9 cellular contexts compared by ENCODE assay signal in the genomic region with DNA sequence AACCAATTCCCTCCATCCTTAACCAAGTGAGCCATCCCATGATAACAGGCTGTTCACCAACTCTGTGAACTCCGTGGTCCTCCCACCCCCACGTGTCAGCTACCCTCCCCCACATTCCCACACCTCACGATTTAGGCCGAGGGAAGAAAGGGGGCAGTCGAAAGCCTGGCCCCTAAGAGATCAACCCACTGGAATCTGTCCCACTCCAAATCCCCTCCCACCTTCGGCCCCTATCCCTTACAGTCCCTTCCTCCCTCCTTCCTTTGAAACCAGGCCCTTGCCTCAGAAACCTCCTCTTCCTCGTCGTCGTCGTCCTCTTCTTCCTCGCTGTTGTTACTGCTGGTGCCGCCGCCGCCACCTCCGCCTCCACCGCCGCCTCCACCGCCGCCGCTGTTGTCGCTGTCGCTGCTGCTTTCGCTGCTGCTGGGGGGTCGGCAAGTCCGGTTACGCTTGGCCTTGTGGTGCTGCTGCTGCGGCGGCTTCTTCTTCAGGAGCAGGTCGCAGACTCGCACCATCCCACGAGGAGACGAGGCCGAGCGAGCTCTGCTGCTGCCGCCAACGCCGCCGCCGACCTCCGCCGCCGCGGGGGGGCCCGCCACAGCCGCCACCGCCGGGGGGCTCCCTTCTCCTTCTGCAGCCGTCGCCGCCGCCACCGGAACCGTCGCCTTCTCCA. TPM values are rescaled to one million over a fixed set of nuclear protein-coding genes. Genes with fewer than 3 reads are reported as not detected.
DNase-seq lines count a peak whose midpoint lies in the region; ATAC-seq, FAIRE-seq and TF ChIP-seq lines count a peak whose summit lies in the region.
"Had no signal": no experiment of that assay in that cellular context is flagged by ENCODE, and none has a peak within 500 bp of the region (broad histone marks: within the 10 kb centered on the region; RNA-seq: fewer than 3 reads in every experiment).

No MANE protein-coding gene starts in this region.

- no peaks in the 10 kb centered on the region for H3K27me3 ChIP-seq in pancreas

- H3K4me1 ChIP-seq in pancreas: peaks cover 9 to 46% (median 27%) of the 10 kb centered on the region in 3 donors

- H3K9me3 ChIP-seq in pancreas: no peaks in the 10 kb centered on the region

- no peaks in the 10 kb centered on the region for H3K9me3 Mint-ChIP-seq in stimulated activated naive CD8-positive, alpha-beta T cell treated with anti-CD3 and anti-CD28 coated beads, Interleukin-15, Interleukin-2, amounts not matched to agents 100 ng/mL and 50 ng/mL, for 24 hours
- H3K9me3 Mint-ChIP-seq in activated T-helper 17 cell treated with anti-CD3 and anti-CD28 coated beads, Interleukin-2, amount 50 U/mL, for 72 hours: no peaks in the 10 kb centered on the region
- peaks cover 14% of the 10 kb centered on the region for H3K9me3 Mint-ChIP-seq in glutamatergic neuron (ENCODE audit: unreplicated experiment)

- peak overlapping the region; percentile 98 for H3K4me3 Mint-ChIP-seq in stimulated activated naive CD8-positive, alpha-beta T cell treated with anti-CD3 and anti-CD28 coated beads, Interleukin-15, Interleukin-2, amounts not matched to agents 100 ng/mL and 50 ng/mL, for 24 hours
- peak overlapping the region; percentile 99 for H3K4me3 Mint-ChIP-seq in activated T-helper 17 cell treated with anti-CD3 and anti-CD28 coated beads, Interleukin-2, amount 50 U/mL, for 72 hours
- peak overlapping the region; percentile 97 for H3K4me3 Mint-ChIP-seq in glutamatergic neuron (ENCODE audit: unreplicated experiment)

- H3K27ac ChIP-seq in pancreas: peak overlapping the region; percentile 94 to 99 (median 98)

- intact Hi-C loops in pancreas (cut with DNase I): loop anchor here in 1 of 3 donors (10.0 kb wide), 1 partner anchor 143 kb away; no protein-coding TSS in a partner anchor

- no peak for TF ChIP-seq CTCF in glutamatergic neuron (IDR thresholded peaks at IDR 0.05; ENCODE audit: partially characterized antibody, unreplicated experiment)
- TF ChIP-seq CTCF in pancreas (IDR thresholded peaks at IDR 0.05): no peak

- ATAC-seq in stimulated activated naive CD8-positive, alpha-beta T cell treated with anti-CD3 and anti-CD28 coated beads, Interleukin-15, Interleukin-2, amounts not matched to agents 100 U/mL and 50 U/mL, for 24 hours: no peak
- peak; percentile 2 for ATAC-seq in activated T-helper 17 cell treated with anti-CD3 and anti-CD28 coated beads, Interleukin-2, amount 50 U/mL, for 72 hours (replicated peaks)
- peak; percentile 3 to 58 (median 43) for ATAC-seq in pancreas

- no peak for FAIRE-seq in pancreas (lab: Jason Lieb, UNC)
- FAIRE-seq: TTC549 had no signal

- peaks cover 73% of the 10 kb centered on the region for H3K4me1 Mint-ChIP-seq in stimulated activated naive CD8-positive, alpha-beta T cell treated with anti-CD3 and anti-CD28 coated beads, Interleukin-15, Interleukin-2, amounts not matched to agents 100 ng/mL and 50 ng/mL, for 24 hours (ENCODE audit: low read depth)
- H3K4me1 Mint-ChIP-seq in activated T-helper 17 cell treated with anti-CD3 and anti-CD28 coated beads, Interleukin-2, amount 50 U/mL, for 72 hours: peaks cover 11% of the 10 kb centered on the region
- peaks cover 12% of the 10 kb centered on the region for H3K4me1 Mint-ChIP-seq in glutamatergic neuron (ENCODE audit: low read depth, unreplicated experiment)

- no peaks in the 10 kb centered on the region for H3K36me3 ChIP-seq in pancreas

- DNase-seq in stimulated activated naive CD8-positive, alpha-beta T cell treated with anti-CD3 and anti-CD28 coated beads, Interleukin-15, Interleukin-2, amounts not matched to agents 100 U/mL and 50 U/mL, for 24 hours: no peak
- peak; percentile 57 for DNase-seq in GOT3 (lab: John Stamatoyannopoulos, UW)
- peak; percentile 27 for DNase-seq in LHCN-M2 (ENCODE audit: low read depth)
- no peak for DNase-seq in glutamatergic neuron
- peak in 2 of 6 donors; percentile 23 to 36 for DNase-seq in pancreas
- no peak for DNase-seq in inferior parietal cortex (ENCODE audit: extremely low spot score)

- H3K36me3 Mint-ChIP-seq in stimulated activated naive CD8-positive, alpha-beta T cell treated with anti-CD3 and anti-CD28 coated beads, Interleukin-15, Interleukin-2, amounts not matched to agents 100 ng/mL and 50 ng/mL, for 24 hours (ENCODE audit: low read depth): peaks cover 35% of the 10 kb centered on the region
- H3K36me3 Mint-ChIP-seq in activated T-helper 17 cell treated with anti-CD3 and anti-CD28 coated beads, Interleukin-2, amount 50 U/mL, for 72 hours (ENCODE audit: low read depth): peaks cover 62% of the 10 kb centered on the region
- H3K36me3 Mint-ChIP-seq in glutamatergic neuron (ENCODE audit: unreplicated experiment): no peaks in the 10 kb centered on the region

- no peaks in the 10 kb centered on the region for H3K27me3 Mint-ChIP-seq in stimulated activated naive CD8-positive, alpha-beta T cell treated with anti-CD3 and anti-CD28 coated beads, Interleukin-15, Interleukin-2, amounts not matched to agents 100 ng/mL and 50 ng/mL, for 24 hours
- H3K27me3 Mint-ChIP-seq in activated T-helper 17 cell treated with anti-CD3 and anti-CD28 coated beads, Interleukin-2, amount 50 U/mL, for 72 hours: no peaks in the 10 kb centered on the region
- peaks cover 10% of the 10 kb centered on the region for H3K27me3 Mint-ChIP-seq in glutamatergic neuron (ENCODE audit: unreplicated experiment)

- H3K27ac Mint-ChIP-seq in stimulated activated naive CD8-positive, alpha-beta T cell treated with anti-CD3 and anti-CD28 coated beads, Interleukin-15, Interleukin-2, amounts not matched to agents 100 ng/mL and 50 ng/mL, for 24 hours: peak overlapping the region; percentile 99
- peak overlapping the region; percentile 100 for H3K27ac Mint-ChIP-seq in activated T-helper 17 cell treated with anti-CD3 and anti-CD28 coated beads, Interleukin-2, amount 50 U/mL, for 72 hours
- H3K27ac Mint-ChIP-seq in glutamatergic neuron (ENCODE audit: unreplicated experiment): peak overlapping the region; percentile 98

- H3K4me3 ChIP-seq in pancreas: peak overlapping the region; percentile 84 to 90 (median 84)

- 0 to 1% methylated on average over 43 to 54 of the region's 54 CpGs for WGBS in pancreas, 2 donors

RNA-seq across cellular contexts. Expression of a gene that starts 0.5 kb away (rescaled TPM):
- total RNA-seq in LHCN-M2 (2014; rRNA removed) (33.3 and 45.5 TPM in 2 replicates), glutamatergic neuron (ENCODE audit: unreplicated experiment) (91.9 TPM), pancreas (10 to 100 TPM; 29.0 to 45.8 (median 32.4) TPM)
- polyA plus RNA-seq in LHCN-M2 (2012): 16.5 TPM
- 10 to 100 TPM; 46.7 to 70.7 TPM for total RNA-seq in activated T-helper 17 cell treated with anti-CD3 and anti-CD28 coated beads, Interleukin-2, amount 50 U/mL, for 72 hours
- 10 to 100 TPM in 1 of 2 donors, 1 to 10 TPM in 1; 7.7 to 13.5 TPM for polyA plus RNA-seq in pancreas

Comparison
In these comparisons a context has a peak if more than half of its experiments do, and no peak if none do; other contexts are left out.
1. DNase-seq: peak in GOT3 (single experiment) and LHCN-M2 (single experiment); none in stimulated activated naive CD8-positive, alpha-beta T cell treated with anti-CD3 and anti-CD28 coated beads, Interleukin-15, Interleukin-2, amounts not matched to agents 100 U/mL and 50 U/mL, for 24 hours (single experiment), glutamatergic neuron (single experiment) and inferior parietal cortex (single experiment).
2. Peak in every context shown above with its lines, with median percentiles within 50 percentile points of each other: H3K27ac Mint-ChIP-seq and H3K4me3 Mint-ChIP-seq.